Comparison of ENCODE assay signal across 1 cellular context in the genomic region with DNA sequence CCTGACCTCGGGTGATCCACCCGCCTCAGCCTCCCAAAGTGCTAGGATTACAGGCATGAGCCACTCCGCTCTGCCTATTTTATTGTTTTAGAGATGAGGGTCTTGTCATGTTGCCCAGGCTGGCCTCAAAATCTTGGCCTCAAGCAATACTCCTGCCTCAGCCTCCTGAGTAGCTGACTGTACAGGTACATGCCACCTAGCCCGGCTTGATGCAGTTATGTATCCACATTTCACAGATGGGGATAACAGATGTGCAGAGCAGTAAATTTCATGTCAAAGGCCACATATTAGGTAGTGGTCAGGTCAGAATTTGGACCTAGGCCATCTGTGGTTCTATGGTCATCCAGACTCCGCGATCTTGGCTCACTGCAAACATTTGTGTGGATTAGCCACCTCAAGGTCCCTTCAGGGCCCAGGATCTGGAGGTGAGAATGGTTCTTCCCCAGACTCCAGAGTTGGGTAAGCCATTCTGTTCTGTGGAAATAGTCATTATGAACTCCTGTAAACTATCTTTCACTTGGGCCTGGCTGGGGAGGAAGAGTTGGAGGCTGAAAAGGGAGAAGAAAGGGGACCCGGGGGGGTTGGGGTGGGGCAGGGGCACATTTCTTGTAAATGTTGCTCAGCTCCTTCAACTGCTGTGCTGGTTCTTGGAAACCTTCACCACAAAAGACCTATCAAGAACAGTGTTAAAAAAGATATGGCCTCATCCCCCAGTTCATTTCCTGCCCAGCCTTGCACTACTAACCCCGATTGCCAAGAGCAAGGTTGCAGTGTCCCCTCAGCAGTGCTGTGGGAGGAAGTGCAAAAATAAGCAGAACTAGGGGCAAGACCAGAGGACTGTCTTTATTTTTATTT.
TF ChIP-seq lines count a peak whose summit lies in the region.

No MANE protein-coding gene starts in this region.

TF ChIP-seq in K562, 482 proteins besides CTCF, POLR2A, EP300 and RAD21 (continued from another document and continues in another):
- TF ChIP-seq, protein P1, sequence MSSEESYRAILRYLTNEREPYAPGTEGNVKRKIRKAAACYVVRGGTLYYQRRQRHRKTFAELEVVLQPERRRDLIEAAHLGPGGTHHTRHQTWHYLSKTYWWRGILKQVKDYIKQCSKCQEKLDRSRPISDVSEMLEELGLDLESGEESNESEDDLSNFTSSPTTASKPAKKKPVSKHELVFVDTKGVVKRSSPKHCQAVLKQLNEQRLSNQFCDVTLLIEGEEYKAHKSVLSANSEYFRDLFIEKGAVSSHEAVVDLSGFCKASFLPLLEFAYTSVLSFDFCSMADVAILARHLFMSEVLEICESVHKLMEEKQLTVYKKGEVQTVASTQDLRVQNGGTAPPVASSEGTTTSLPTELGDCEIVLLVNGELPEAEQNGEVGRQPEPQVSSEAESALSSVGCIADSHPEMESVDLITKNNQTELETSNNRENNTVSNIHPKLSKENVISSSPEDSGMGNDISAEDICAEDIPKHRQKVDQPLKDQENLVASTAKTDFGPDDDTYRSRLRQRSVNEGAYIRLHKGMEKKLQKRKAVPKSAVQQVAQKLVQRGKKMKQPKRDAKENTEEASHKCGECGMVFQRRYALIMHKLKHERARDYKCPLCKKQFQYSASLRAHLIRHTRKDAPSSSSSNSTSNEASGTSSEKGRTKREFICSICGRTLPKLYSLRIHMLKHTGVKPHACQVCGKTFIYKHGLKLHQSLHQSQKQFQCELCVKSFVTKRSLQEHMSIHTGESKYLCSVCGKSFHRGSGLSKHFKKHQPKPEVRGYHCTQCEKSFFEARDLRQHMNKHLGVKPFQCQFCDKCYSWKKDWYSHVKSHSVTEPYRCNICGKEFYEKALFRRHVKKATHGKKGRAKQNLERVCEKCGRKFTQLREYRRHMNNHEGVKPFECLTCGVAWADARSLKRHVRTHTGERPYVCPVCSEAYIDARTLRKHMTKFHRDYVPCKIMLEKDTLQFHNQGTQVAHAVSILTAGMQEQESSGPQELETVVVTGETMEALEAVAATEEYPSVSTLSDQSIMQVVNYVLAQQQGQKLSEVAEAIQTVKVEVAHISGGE (CRISPR knock-in tag; IDR thresholded peaks at IDR 0.05), result peak in 1 of 3 experiments; percentile 64; a peak in 1 of 6 replicates
- TF ChIP-seq NCOA2 (IDR thresholded peaks at IDR 0.05; ENCODE audit: partially characterized antibody in 2 of 2) (peak; percentile 89 to 92), WHSC1 (IDR thresholded peaks at IDR 0.05; ENCODE audit: low read length) (no peak), NFATC3 (IDR thresholded peaks at IDR 0.05) (no peak), DDX20 (tag; IDR thresholded peaks at IDR 0.05; ENCODE audit: low read depth) (peak; percentile 54; the same call in 1 of the 2 replicates), STAT5B (CRISPR knock-in tag; IDR thresholded peaks at IDR 0.05) (no peak), ETV6 (IDR thresholded peaks at IDR 0.05; ENCODE audit: borderline replicate concordance in 1 of 2, low read depth in 2 of 2, low read length in 1 of 2) (peak in 1 of 2 experiments; percentile 86; a peak in 3 of 4 replicates), ETV6 (CRISPR knock-in tag; IDR thresholded peaks at IDR 0.05; ENCODE audit: borderline replicate concordance) (no peak), ZNF589 (CRISPR knock-in tag; IDR thresholded peaks at IDR 0.05; ENCODE audit: low read depth) (peak; percentile 82), SMARCA5 (IDR thresholded peaks at IDR 0.05) (0 out of 2 replicates have a peak, but pooled peaks have one; percentile 24), ZNF24 (IDR thresholded peaks at IDR 0.05) (no peak), E2F1 (CRISPR knock-in tag; IDR thresholded peaks at IDR 0.05) (no peak), MAX (CRISPR knock-in tag; IDR thresholded peaks at IDR 0.05) (peak; percentile 24), HNRNPK (IDR thresholded peaks at IDR 0.05; ENCODE audit: low read depth, low read length, poor library complexity, severe bottlenecking) (no peak), TSHZ1 (CRISPR knock-in tag; IDR thresholded peaks at IDR 0.05) (peak; percentile 79), IFI16 (CRISPR knock-in tag; IDR thresholded peaks at IDR 0.05) (no peak), ELF1 (tag; IDR thresholded peaks at IDR 0.05) (0 out of 2 replicates have a peak, but pooled peaks have one; percentile 34), ZFP36 (IDR thresholded peaks at IDR 0.05; ENCODE audit: low read depth, low read length, partially characterized antibody) (no peak), ZFX (CRISPR knock-in tag; IDR thresholded peaks at IDR 0.05) (peak; percentile 43; the same call in 1 of the 2 replicates), ZNF165 (CRISPR knock-in tag; IDR thresholded peaks at IDR 0.05; ENCODE audit: borderline replicate concordance) (peak; percentile 85; the same call in 1 of the 2 replicates), ZFP30 (CRISPR knock-in tag; IDR thresholded peaks at IDR 0.05; ENCODE audit: borderline replicate concordance) (no peak), FOXM1 (IDR thresholded peaks at IDR 0.05; ENCODE audit: low read depth) (peak; percentile 84), FOXM1 (CRISPR knock-in tag; IDR thresholded peaks at IDR 0.05; ENCODE audit: low read depth) (no peak), ARHGAP35 (IDR thresholded peaks at IDR 0.05; ENCODE audit: partially characterized antibody) (no peak), PHB2 (IDR thresholded peaks at IDR 0.05; ENCODE audit: low read depth) (peak; percentile 75; the same call in 1 of the 2 replicates), NFYB (IDR thresholded peaks at IDR 0.05; ENCODE audit: extremely low read depth, insufficient read length) (no peak), U2AF2 (optimal IDR thresholded peaks at IDR 0.05; ENCODE audit: low read depth, low read length) (no peak), AFF1 (IDR thresholded peaks at IDR 0.05; ENCODE audit: low read depth in 1 of 2, partially characterized antibody in 2 of 2) (peak; percentile 63 to 88), E2F3 (CRISPR knock-in tag; IDR thresholded peaks at IDR 0.05) (no peak), ZNF277 (CRISPR knock-in tag; IDR thresholded peaks at IDR 0.05; ENCODE audit: borderline replicate concordance) (no peak), ZNF76 (CRISPR knock-in tag; IDR thresholded peaks at IDR 0.05; ENCODE audit: borderline replicate concordance) (peak; percentile 92), ZEB2 (IDR thresholded peaks at IDR 0.05) (peak; percentile 66; the same call in 1 of the 2 replicates), MIER1 (IDR thresholded peaks at IDR 0.05; ENCODE audit: low read depth) (no peak)
- TF ChIP-seq, protein P2, sequence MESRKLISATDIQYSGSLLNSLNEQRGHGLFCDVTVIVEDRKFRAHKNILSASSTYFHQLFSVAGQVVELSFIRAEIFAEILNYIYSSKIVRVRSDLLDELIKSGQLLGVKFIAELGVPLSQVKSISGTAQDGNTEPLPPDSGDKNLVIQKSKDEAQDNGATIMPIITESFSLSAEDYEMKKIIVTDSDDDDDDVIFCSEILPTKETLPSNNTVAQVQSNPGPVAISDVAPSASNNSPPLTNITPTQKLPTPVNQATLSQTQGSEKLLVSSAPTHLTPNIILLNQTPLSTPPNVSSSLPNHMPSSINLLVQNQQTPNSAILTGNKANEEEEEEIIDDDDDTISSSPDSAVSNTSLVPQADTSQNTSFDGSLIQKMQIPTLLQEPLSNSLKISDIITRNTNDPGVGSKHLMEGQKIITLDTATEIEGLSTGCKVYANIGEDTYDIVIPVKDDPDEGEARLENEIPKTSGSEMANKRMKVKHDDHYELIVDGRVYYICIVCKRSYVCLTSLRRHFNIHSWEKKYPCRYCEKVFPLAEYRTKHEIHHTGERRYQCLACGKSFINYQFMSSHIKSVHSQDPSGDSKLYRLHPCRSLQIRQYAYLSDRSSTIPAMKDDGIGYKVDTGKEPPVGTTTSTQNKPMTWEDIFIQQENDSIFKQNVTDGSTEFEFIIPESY (CRISPR knock-in tag; IDR thresholded peaks at IDR 0.05), result peak; percentile 62; the same call in 1 of the 2 replicates
- TF ChIP-seq, protein P3, sequence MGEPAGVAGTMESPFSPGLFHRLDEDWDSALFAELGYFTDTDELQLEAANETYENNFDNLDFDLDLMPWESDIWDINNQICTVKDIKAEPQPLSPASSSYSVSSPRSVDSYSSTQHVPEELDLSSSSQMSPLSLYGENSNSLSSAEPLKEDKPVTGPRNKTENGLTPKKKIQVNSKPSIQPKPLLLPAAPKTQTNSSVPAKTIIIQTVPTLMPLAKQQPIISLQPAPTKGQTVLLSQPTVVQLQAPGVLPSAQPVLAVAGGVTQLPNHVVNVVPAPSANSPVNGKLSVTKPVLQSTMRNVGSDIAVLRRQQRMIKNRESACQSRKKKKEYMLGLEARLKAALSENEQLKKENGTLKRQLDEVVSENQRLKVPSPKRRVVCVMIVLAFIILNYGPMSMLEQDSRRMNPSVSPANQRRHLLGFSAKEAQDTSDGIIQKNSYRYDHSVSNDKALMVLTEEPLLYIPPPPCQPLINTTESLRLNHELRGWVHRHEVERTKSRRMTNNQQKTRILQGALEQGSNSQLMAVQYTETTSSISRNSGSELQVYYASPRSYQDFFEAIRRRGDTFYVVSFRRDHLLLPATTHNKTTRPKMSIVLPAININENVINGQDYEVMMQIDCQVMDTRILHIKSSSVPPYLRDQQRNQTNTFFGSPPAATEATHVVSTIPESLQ (CRISPR knock-in tag; IDR thresholded peaks at IDR 0.05), result no peak
